Comparison of ENCODE assay signal across 29 cellular contexts in the genomic region with DNA sequence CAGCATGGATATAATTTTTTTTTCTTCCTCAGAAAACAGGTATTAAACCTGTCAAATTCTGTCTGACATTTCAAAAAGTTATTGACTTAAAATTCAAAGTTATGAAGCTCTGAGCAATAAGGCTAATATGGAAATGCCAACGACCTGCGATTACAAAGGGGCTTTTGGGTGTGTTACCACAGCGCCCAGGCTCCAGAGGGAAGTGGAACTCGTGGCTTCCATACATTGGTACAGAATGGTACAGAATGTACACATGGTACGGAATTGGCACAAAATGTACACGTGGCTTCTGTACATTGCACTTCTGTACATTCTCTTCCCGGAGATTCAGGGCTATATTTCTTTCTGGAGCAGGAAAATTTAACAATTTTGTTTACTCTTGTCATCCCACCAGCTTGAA.
"Had no signal": no experiment of that assay in that cellular context is flagged by ENCODE, and none has a peak within 500 bp of the region (broad histone marks: within the 10 kb centered on the region; RNA-seq: fewer than 3 reads in every experiment).

No MANE protein-coding gene starts in this region.

- H3K36me3 ChIP-seq: breast epithelium had no signal

- H3K27me3 ChIP-seq: breast epithelium had no signal

- H3K9me3 Mint-ChIP-seq: activated naive CD4-positive, alpha-beta T cell treated with anti-CD3 and anti-CD28 coated beads, Interleukin-2, amount 50 U/mL, for 24 hours; activated T-cell treated with anti-CD3 and anti-CD28 coated beads, Interleukin-2, amount 50 U/mL, for 24 hours; activated T-helper 1 cell treated with anti-CD3 and anti-CD28 coated beads, Interleukin-12 subunit alpha, Interleukin-12 subunit beta, Interleukin-2, Interleukin-4 antibody, amounts not matched to agents 30 ng/mL and 10 ng/mL and 1 ng/mL, durations not matched to agents 14 hours and 24 hours and 36 hours; T-cell had no signal

- H3K9me3 ChIP-seq: breast epithelium had no signal

- H3K27me3 Mint-ChIP-seq: activated CD4-positive, alpha-beta T cell treated with anti-CD3 and anti-CD28 coated beads for 36 hours; activated naive CD4-positive, alpha-beta T cell treated with anti-CD3 and anti-CD28 coated beads, Interleukin-2, amount 50 U/mL, for 24 hours; activated T-cell treated with anti-CD3 and anti-CD28 coated beads, Interleukin-2, amount 50 U/mL, for 24 hours; T-cell had no signal

- H3K4me1 ChIP-seq: breast epithelium had no signal

- DNase-seq: activated CD4-positive, alpha-beta T cell treated with anti-CD3 and anti-CD28 coated beads for 36 hours; activated CD4-positive, alpha-beta T cell treated with anti-CD3 and anti-CD28 coated beads, Interleukin-2, amount 50 U/mL, for 4 hours; activated CD8-positive, alpha-beta memory T cell treated with anti-CD3 and anti-CD28 coated beads, Interleukin-2, amount 50 U/mL, for 48 hours; activated CD8-positive, alpha-beta T cell treated with anti-CD3 and anti-CD28 coated beads, Interleukin-2, amount 10 ng/mL, durations not matched to agents 7 days and 5 days; activated effector memory CD4-positive, alpha-beta T cell treated with Interleukin-2 at 50 U/mL for 16 hours; activated naive CD4-positive, alpha-beta T cell; activated T-cell treated with anti-CD3 and anti-CD28 coated beads, Interleukin-2, amount 50 U/mL, for 24 hours; aorta; caudate nucleus; KG1; NCI-H1048; NCI-H1930; NCI-H2107; NCI-H2171 treated with DMSO at 0.1 percent for 48 hours; NCI-H226; NCI-H526; NCI-H774; OCI-M1; RPMI8226; T-cell; T-helper 2 cell; T1000 had no signal

- H3K4me1 Mint-ChIP-seq: activated CD4-positive, alpha-beta T cell treated with anti-CD3 and anti-CD28 coated beads for 36 hours; activated naive CD4-positive, alpha-beta T cell treated with anti-CD3 and anti-CD28 coated beads, Interleukin-2, amount 50 U/mL, for 24 hours; T-cell had no signal

- H3K4me3 ChIP-seq: breast epithelium, SK-N-MC had no signal

- H3K27ac Mint-ChIP-seq: activated CD4-positive, alpha-beta T cell treated with anti-CD3 and anti-CD28 coated beads for 36 hours; activated CD8-positive, alpha-beta T cell treated with anti-CD3 and anti-CD28 coated beads, Interleukin-2, amount 10 ng/mL, durations not matched to agents 7 days and 5 days; activated naive CD4-positive, alpha-beta T cell treated with anti-CD3 and anti-CD28 coated beads, Interleukin-2, amount 50 U/mL, for 24 hours; activated T-cell treated with anti-CD3 and anti-CD28 coated beads, Interleukin-2, amount 50 U/mL, for 24 hours; activated T-helper 1 cell treated with anti-CD3 and anti-CD28 coated beads, Interleukin-12 subunit alpha, Interleukin-12 subunit beta, Interleukin-2, Interleukin-4 antibody, amounts not matched to agents 30 ng/mL and 10 ng/mL and 1 ng/mL, durations not matched to agents 14 hours and 24 hours and 36 hours; T-cell had no signal

- ATAC-seq: activated CD4-positive, alpha-beta T cell treated with anti-CD3 and anti-CD28 coated beads for 36 hours; activated CD8-positive, alpha-beta T cell treated with anti-CD3 and anti-CD28 coated beads, Interleukin-2, amount 10 ng/mL, durations not matched to agents 7 days and 5 days; Panc1; Right ventricle myocardium inferior; T-cell had no signal

- H3K4me3 Mint-ChIP-seq: activated CD4-positive, alpha-beta T cell treated with anti-CD3 and anti-CD28 coated beads for 36 hours; activated CD8-positive, alpha-beta T cell treated with anti-CD3 and anti-CD28 coated beads, Interleukin-2, amount 10 ng/mL, durations not matched to agents 7 days and 5 days; activated naive CD4-positive, alpha-beta T cell treated with anti-CD3 and anti-CD28 coated beads, Interleukin-2, amount 50 U/mL, for 24 hours; activated T-cell treated with anti-CD3 and anti-CD28 coated beads, Interleukin-2, amount 50 U/mL, for 24 hours; activated T-helper 1 cell treated with anti-CD3 and anti-CD28 coated beads, Interleukin-12 subunit alpha, Interleukin-12 subunit beta, Interleukin-2, Interleukin-4 antibody, amounts not matched to agents 30 ng/mL and 10 ng/mL and 1 ng/mL, durations not matched to agents 14 hours and 24 hours and 36 hours; T-cell had no signal

- H3K27ac ChIP-seq: breast epithelium, SK-N-MC, VCaP had no signal
